Comparison of ENCODE assay signal across 35 cellular contexts in genomic region chr19:21487969-21488368, GRCh38.
"Had no signal": no experiment of that assay in that cellular context is flagged by ENCODE, and none has a peak within 500 bp of the region (broad histone marks: within the 10 kb centered on the region; RNA-seq: fewer than 3 reads in every experiment).

No MANE protein-coding gene starts in this region.

- DNase-seq: activated B cell treated with CpG ODN at 0.5 μM for 24 hours; activated CD4-positive, alpha-beta T cell treated with anti-CD3 and anti-CD28 coated beads, Interleukin-2, amount 10 ng/mL, durations not matched to agents 7 days and 5 days; activated CD4-positive, alpha-beta T cell treated with anti-CD3 and anti-CD28 coated beads, Interleukin-2, amount 50 U/mL, for 4 hours; activated CD8-positive, alpha-beta memory T cell treated with anti-CD3 and anti-CD28 coated beads, Interleukin-2, amount 10 ng/mL, durations not matched to agents 7 days and 5 days; activated CD8-positive, alpha-beta memory T cell treated with anti-CD3 and anti-CD28 coated beads, Interleukin-2, amount 50 U/mL, for 4 hours; activated CD8-positive, alpha-beta T cell treated with anti-CD3 and anti-CD28 coated beads, Interleukin-2, amount 10 ng/mL, durations not matched to agents 7 days and 5 days; activated gamma-delta T cell; activated naive CD4-positive, alpha-beta T cell treated with anti-CD3 and anti-CD28 coated beads, Interleukin-2, amount 50 U/mL, for 16 hours; activated naive CD4-positive, alpha-beta T cell treated with Interleukin-2 at 50 U/mL for 16 hours; activated naive CD8-positive, alpha-beta T cell treated with anti-CD3 and anti-CD28 coated beads for 36 hours; activated naive CD8-positive, alpha-beta T cell treated with anti-CD3 and anti-CD28 coated beads, Interleukin-2, amount 50 U/mL, for 24 hours; activated T-cell treated with anti-CD3 and anti-CD28 coated beads, Interleukin-2, amount 50 U/mL, for 1 hour; activated T-cell treated with anti-CD3 and anti-CD28 coated beads, Interleukin-2, amount 50 U/mL, for 48 hours; amygdala; aorta; body of pancreas; central memory CD4-positive, alpha-beta T cell; cerebellar nuclear complex; colonic mucosa; dorsolateral prefrontal cortex; effector memory CD4-positive, alpha-beta T cell; esophagus squamous epithelium; foreskin melanocyte; T-helper 1 cell; T-helper 17 cell; T1000; WERI-Rb-1 had no signal

- H3K4me1 ChIP-seq: adrenal gland, colonic mucosa, esophagus squamous epithelium, gastroesophageal sphincter had no signal

- H3K27me3 Mint-ChIP-seq: activated B cell treated with CpG ODN at 0.5 μM for 24 hours; activated CD4-positive, alpha-beta T cell treated with anti-CD3 and anti-CD28 coated beads, Interleukin-2, amount 10 ng/mL, durations not matched to agents 7 days and 5 days; activated CD8-positive, alpha-beta memory T cell treated with anti-CD3 and anti-CD28 coated beads, Interleukin-2, amount 10 ng/mL, durations not matched to agents 7 days and 5 days; activated naive CD8-positive, alpha-beta T cell treated with anti-CD3 and anti-CD28 coated beads for 36 hours; activated naive CD8-positive, alpha-beta T cell treated with anti-CD3 and anti-CD28 coated beads, Interleukin-2, amount 50 U/mL, for 24 hours; dendritic cell treated with granulocyte-macrophage colony-stimulating factor and Interleukin-4, amounts not matched to agents 40 ng/mL and 50 ng/mL, for 4 days; T-helper 17 cell had no signal

- H3K9me3 ChIP-seq: adrenal gland, body of pancreas, colonic mucosa, gastroesophageal sphincter had no signal

- H3K36me3 ChIP-seq: adrenal gland, colonic mucosa, esophagus squamous epithelium, gastroesophageal sphincter, WERI-Rb-1 had no signal

- H3K4me3 Mint-ChIP-seq: activated B cell treated with CpG ODN at 0.5 μM for 24 hours; activated CD4-positive, alpha-beta T cell treated with anti-CD3 and anti-CD28 coated beads, Interleukin-2, amount 10 ng/mL, durations not matched to agents 7 days and 5 days; activated CD8-positive, alpha-beta memory T cell treated with anti-CD3 and anti-CD28 coated beads, Interleukin-2, amount 10 ng/mL, durations not matched to agents 7 days and 5 days; activated CD8-positive, alpha-beta T cell treated with anti-CD3 and anti-CD28 coated beads, Interleukin-2, amount 10 ng/mL, durations not matched to agents 7 days and 5 days; activated naive CD8-positive, alpha-beta T cell treated with anti-CD3 and anti-CD28 coated beads for 36 hours; activated naive CD8-positive, alpha-beta T cell treated with anti-CD3 and anti-CD28 coated beads, Interleukin-2, amount 50 U/mL, for 24 hours; activated T-helper 1 cell treated with anti-CD3 and anti-CD28 coated beads, Interleukin-12 subunit alpha, Interleukin-12 subunit beta, Interleukin-2, Interleukin-4 antibody, amounts not matched to agents 30 ng/mL and 10 ng/mL and 1 ng/mL, durations not matched to agents 14 hours and 24 hours and 36 hours; dendritic cell treated with granulocyte-macrophage colony-stimulating factor and Interleukin-4, amounts not matched to agents 40 ng/mL and 50 ng/mL, for 4 days; T-helper 17 cell; T-helper 2 cell treated with Interferon-gamma antibody and Interleukin-4, amounts not matched to agents 5 μg/mL and 100 μg/mL, for 36 hours had no signal

- H3K27ac Mint-ChIP-seq: activated B cell treated with CpG ODN at 0.5 μM for 24 hours; activated CD4-positive, alpha-beta T cell treated with anti-CD3 and anti-CD28 coated beads, Interleukin-2, amount 10 ng/mL, durations not matched to agents 7 days and 5 days; activated CD8-positive, alpha-beta memory T cell treated with anti-CD3 and anti-CD28 coated beads, Interleukin-2, amount 10 ng/mL, durations not matched to agents 7 days and 5 days; activated CD8-positive, alpha-beta T cell treated with anti-CD3 and anti-CD28 coated beads, Interleukin-2, amount 10 ng/mL, durations not matched to agents 7 days and 5 days; activated naive CD8-positive, alpha-beta T cell treated with anti-CD3 and anti-CD28 coated beads for 36 hours; activated naive CD8-positive, alpha-beta T cell treated with anti-CD3 and anti-CD28 coated beads, Interleukin-2, amount 50 U/mL, for 24 hours; activated T-helper 1 cell treated with anti-CD3 and anti-CD28 coated beads, Interleukin-12 subunit alpha, Interleukin-12 subunit beta, Interleukin-2, Interleukin-4 antibody, amounts not matched to agents 30 ng/mL and 10 ng/mL and 1 ng/mL, durations not matched to agents 14 hours and 24 hours and 36 hours; dendritic cell treated with granulocyte-macrophage colony-stimulating factor and Interleukin-4, amounts not matched to agents 40 ng/mL and 50 ng/mL, for 4 days; T-helper 17 cell; T-helper 2 cell treated with Interferon-gamma antibody and Interleukin-4, amounts not matched to agents 5 μg/mL and 100 μg/mL, for 36 hours had no signal

- H3K4me1 Mint-ChIP-seq: activated B cell treated with CpG ODN at 0.5 μM for 24 hours; activated CD4-positive, alpha-beta T cell treated with anti-CD3 and anti-CD28 coated beads, Interleukin-2, amount 10 ng/mL, durations not matched to agents 7 days and 5 days; activated CD8-positive, alpha-beta memory T cell treated with anti-CD3 and anti-CD28 coated beads, Interleukin-2, amount 10 ng/mL, durations not matched to agents 7 days and 5 days; activated naive CD8-positive, alpha-beta T cell treated with anti-CD3 and anti-CD28 coated beads for 36 hours; activated naive CD8-positive, alpha-beta T cell treated with anti-CD3 and anti-CD28 coated beads, Interleukin-2, amount 50 U/mL, for 24 hours had no signal

- H3K4me3 ChIP-seq: adrenal gland, body of pancreas, colonic mucosa, dorsolateral prefrontal cortex, esophagus squamous epithelium, gastroesophageal sphincter had no signal

- H3K27ac ChIP-seq: adrenal gland, body of pancreas, colonic mucosa, dorsolateral prefrontal cortex, epithelial cell of prostate, esophagus squamous epithelium, gastroesophageal sphincter, WERI-Rb-1 had no signal

- ATAC-seq: activated CD4-positive, CD25-positive, alpha-beta regulatory T cell treated with anti-CD3 and anti-CD28 coated beads, Interleukin-2, amount 50 U/mL, for 24 hours; activated CD8-positive, alpha-beta memory T cell treated with anti-CD3 and anti-CD28 coated beads, Interleukin-2, amount 10 ng/mL, durations not matched to agents 7 days and 5 days; activated CD8-positive, alpha-beta T cell treated with anti-CD3 and anti-CD28 coated beads, Interleukin-2, amount 10 ng/mL, durations not matched to agents 7 days and 5 days; activated naive CD8-positive, alpha-beta T cell treated with anti-CD3 and anti-CD28 coated beads, Interleukin-2, amount 50 U/mL, for 24 hours; body of pancreas; gastroesophageal sphincter; SK-N-SH treated with all-trans-retinoic acid at 6 μM for 48 hours; T-helper 17 cell had no signal

- H3K9me3 Mint-ChIP-seq: activated B cell treated with CpG ODN at 0.5 μM for 24 hours had no signal

- H3K27me3 ChIP-seq: adrenal gland, body of pancreas, colonic mucosa, dorsolateral prefrontal cortex, esophagus squamous epithelium, gastroesophageal sphincter had no signal
